Comparison of ENCODE assay signal across 8 cellular contexts in the genomic region with DNA sequence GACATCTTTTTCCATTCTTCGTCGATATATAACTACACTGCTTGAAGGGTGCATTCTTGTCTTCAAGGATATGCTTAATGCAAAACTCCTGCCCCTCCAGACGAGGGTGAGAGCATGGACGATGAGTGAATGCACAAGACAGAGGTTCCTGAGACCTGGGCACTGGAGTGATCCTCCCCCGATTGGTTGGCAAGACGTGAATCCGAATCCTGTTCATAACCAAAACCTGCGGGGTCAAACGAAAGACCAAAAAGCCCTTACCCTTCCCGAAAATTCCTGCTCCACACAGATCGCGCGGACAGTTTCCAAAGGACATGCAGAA. TPM values are rescaled to one million over a fixed set of nuclear protein-coding genes. Genes with fewer than 3 reads are reported as not detected.
DNase-seq lines count a peak whose midpoint lies in the region; ATAC-seq and TF ChIP-seq lines count a peak whose summit lies in the region.

No MANE protein-coding gene starts in this region.

- H3K4me3 ChIP-seq in Caco-2 (ENCODE audit: low read depth, low read length), result peak overlapping the region; percentile 83
- H3K4me3 ChIP-seq in astrocyte of the spinal cord (ENCODE audit: low read depth, low read length), result peak overlapping the region; percentile 67

- peaks cover 3% of the 10 kb centered on the region for H3K36me3 ChIP-seq in Caco-2 (ENCODE audit: control insufficient read depth, insufficient read depth, low read length)

- CTCF ChIA-PET in Caco-2 (lab: Charles Lee), result interaction anchor here (0.7 to 1.8 kb wide), 3 partner anchors 72 to 385 kb away, joined by 3 to 7 read pairs (median 4); no protein-coding TSS in a partner anchor

- peaks cover 22% of the 10 kb centered on the region; the same call in 1 of the 2 replicates for H3K4me1 ChIP-seq in Caco-2

- H3K4me1 Mint-ChIP-seq in Caco-2 (ENCODE audit: low read depth, unreplicated experiment) (peaks cover 14% of the 10 kb centered on the region), IgD-negative memory B cell (peaks cover 30 to 40% (median 40%) of the 10 kb centered on the region in 3 donors)

- no peaks in the 10 kb centered on the region for H3K9me3 Mint-ChIP-seq in Caco-2 (ENCODE audit: unreplicated experiment)
- no peaks in the 10 kb centered on the region for H3K9me3 Mint-ChIP-seq in IgD-negative memory B cell

- TF ChIP-seq CTCF in Caco-2 (IDR thresholded peaks at IDR 0.05; ENCODE audit: insufficient read depth in 1 of 2, low read depth in 1 of 2, low read length in 1 of 2, severe bottlenecking in 1 of 2, unreplicated experiment in 1 of 2) (no peak), astrocyte of the spinal cord (IDR thresholded peaks at IDR 0.05; ENCODE audit: low read depth, low read length) (no peak)

- H3K4me3 Mint-ChIP-seq in Caco-2 (ENCODE audit: unreplicated experiment) (peak overlapping the region; percentile 92), IgD-negative memory B cell (peak overlapping the region; percentile 90 to 99 (median 98))

- DNase-seq in Caco-2 (no peak), astrocyte of the spinal cord (ENCODE audit: low read depth, low spot score) (peak; percentile 22), iris pigment epithelial cell (ENCODE audit: low read depth) (peak; percentile 23), substantia nigra (lab: John Stamatoyannopoulos, UW) (peak in 2 of 49 donors; percentile 22 to 34)

- POLR2A ChIA-PET in Caco-2 (lab: Charles Lee), result interaction anchor here (0.5 to 1.5 kb wide), 3 partner anchors 72 to 113 kb away, joined by 6 to 15 read pairs (median 11); partner anchors contain the start of gene ADCY6

- H3K27me3 ChIP-seq in Caco-2 (replicated peaks; ENCODE audit: control insufficient read depth, insufficient read depth, low read length), result no peaks in the 10 kb centered on the region

- peak overlapping the region; percentile 93 for H3K27ac Mint-ChIP-seq in Caco-2 (ENCODE audit: unreplicated experiment)
- H3K27ac Mint-ChIP-seq in IgD-negative memory B cell, result peak overlapping the region; percentile 90 to 100 (median 99)

- H3K27ac ChIP-seq in substantia nigra (ENCODE audit: low read depth, low read length, poor library complexity, severe bottlenecking), result peak overlapping the region; percentile 79

- H3K36me3 Mint-ChIP-seq in Caco-2 (ENCODE audit: insufficient read depth, unreplicated experiment) (peaks cover 69% of the 10 kb centered on the region), IgD-negative memory B cell (peaks cover 1% of the 10 kb centered on the region)

- H3K9me3 ChIP-seq in Caco-2, result no peaks in the 10 kb centered on the region

- intact Hi-C loops in Caco-2 (cut with micrococcal nuclease; ENCODE audit: unreplicated experiment), result no loop called here

- no peak for ATAC-seq in HG02623 (IDR thresholded peaks at IDR 0.05; ENCODE audit: unreplicated experiment)
- ATAC-seq in HG02938 (IDR thresholded peaks at IDR 0.05; ENCODE audit: unreplicated experiment), result no peak
- ATAC-seq in HG03175 (IDR thresholded peaks at IDR 0.05; ENCODE audit: unreplicated experiment), result no peak

- BruUV-seq in Caco-2 (replicated peaks; lab: Mats Ljungman, UMichigan), result TSS peak; percentile 44

- in situ Hi-C loops in astrocyte of the spinal cord (cut with HindIII; ENCODE audit: low sequenced_read_pairs), result no loop called here

- no peaks in the 10 kb centered on the region for H3K27me3 Mint-ChIP-seq in Caco-2 (ENCODE audit: insufficient read depth, unreplicated experiment)
- no peaks in the 10 kb centered on the region for H3K27me3 Mint-ChIP-seq in IgD-negative memory B cell

RNA-seq across cellular contexts. Expression of gene KANSL2, which starts 0.7 kb away (rescaled TPM):
- 59.7 and 67.2 TPM in 2 replicates for total RNA-seq in Caco-2 (2022)
- polyA plus RNA-seq in IgD-negative memory B cell, result 47.8 TPM

RNA-seq across cellular contexts. Expression of gene CCNT1, which starts 35.1 kb away (rescaled TPM):
- 52.1 and 53.1 TPM in 2 replicates for total RNA-seq in Caco-2 (2022)
- polyA plus RNA-seq in IgD-negative memory B cell, result 14.9 TPM

Comparison
In these comparisons a context has a peak if more than half of its experiments do, and no peak if none do; other contexts are left out.
1. DNase-seq: peak in astrocyte of the spinal cord (single experiment) and iris pigment epithelial cell (single experiment); none in Caco-2 (0 of 2).